In genomic region chr6:124970243-124970642, GRCh38 we compare ENCODE assay signal across 14 cellular contexts. TPM values are rescaled to one million over a fixed set of nuclear protein-coding genes. Genes with fewer than 3 reads are reported as not detected.
DNase-seq lines count a peak whose midpoint lies in the region; ATAC-seq lines count a peak whose summit lies in the region.
"Had no signal": no experiment of that assay in that cellular context is flagged by ENCODE, and none has a peak within 500 bp of the region (broad histone marks: within the 10 kb centered on the region; RNA-seq: fewer than 3 reads in every experiment).

No MANE protein-coding gene starts in this region.

- no peak overlapping the region for H3K27ac Mint-ChIP-seq in CD4-positive, alpha-beta memory T cell

- peaks cover 11 to 28% of the 10 kb centered on the region in 2 experiments for H3K36me3 ChIP-seq in mesenchymal stem cell (ENCODE audit: control insufficient read depth in 1 of 2, insufficient read depth in 2 of 2, low read depth in 1 of 2, low read length in 2 of 2)
- H3K36me3 ChIP-seq in CD4-positive, alpha-beta memory T cell (ENCODE audit: insufficient read depth, low read length): no peaks in the 10 kb centered on the region

- peaks cover 0 to 3% (median under 1%) of the 10 kb centered on the region in 4 donors for H3K4me1 Mint-ChIP-seq in CD4-positive, alpha-beta memory T cell

- no peak overlapping the region for H2BK15ac ChIP-seq in mesenchymal stem cell (ENCODE audit: low read depth, poor library complexity, severe bottlenecking)

- H3K36me3 Mint-ChIP-seq in CD4-positive, alpha-beta memory T cell: no peaks in the 10 kb centered on the region

- H3K79me1 ChIP-seq in mesenchymal stem cell (replicated peaks; ENCODE audit: low read length, poor library complexity, severe bottlenecking): peaks cover 3% of the 10 kb centered on the region

- no peak overlapping the region for H4K8ac ChIP-seq in mesenchymal stem cell (ENCODE audit: low read length)

- H3K4me2 ChIP-seq in mesenchymal stem cell (ENCODE audit: low read length, poor library complexity, severe bottlenecking): no peak overlapping the region

- H3K9me3 Mint-ChIP-seq in CD4-positive, alpha-beta memory T cell: peaks cover 0 to 2% (median 0%) of the 10 kb centered on the region in 8 donors

- no peak overlapping the region for H3K18ac ChIP-seq in mesenchymal stem cell (ENCODE audit: low read depth in 1 of 2, low read length in 2 of 2)

- no peak overlapping the region for H2BK120ac ChIP-seq in mesenchymal stem cell (ENCODE audit: low read depth, low read length)

- 97% methylated on average over 5 of the region's 5 CpGs for WGBS in mesenchymal stem cell

- H3K4ac ChIP-seq in mesenchymal stem cell (ENCODE audit: low read depth in 1 of 2, low read length in 2 of 2): no peak overlapping the region

- ATAC-seq in esophagus mucosa (peak; percentile 67), GM19463 (IDR thresholded peaks at IDR 0.05; ENCODE audit: unreplicated experiment) (no peak), left colon (no peak)

- H3K27me3 Mint-ChIP-seq in CD4-positive, alpha-beta memory T cell: peaks cover under 1 to 5% of the 10 kb centered on the region in 2 donors

- H4K91ac ChIP-seq in mesenchymal stem cell (ENCODE audit: low read length): no peak overlapping the region

- H3K23ac ChIP-seq in mesenchymal stem cell (ENCODE audit: low read length in 2 of 2): no peak overlapping the region

- H2AK5ac ChIP-seq in mesenchymal stem cell (ENCODE audit: low read length, severe bottlenecking): no peak overlapping the region

- H3K9ac ChIP-seq in mesenchymal stem cell (ENCODE audit: low read length): peak overlapping the region; percentile 71

- no peak overlapping the region for H3K14ac ChIP-seq in mesenchymal stem cell (ENCODE audit: low read length in 2 of 2)

- no peak overlapping the region for H2BK12ac ChIP-seq in mesenchymal stem cell (ENCODE audit: low read length in 2 of 2)

- intact Hi-C loops in CD4-positive, alpha-beta memory T cell (cut with micrococcal nuclease): no loop called here
- intact Hi-C loops in left colon (cut with DNase I, micrococcal nuclease): no loop called here

- H2BK5ac ChIP-seq in mesenchymal stem cell (ENCODE audit: low read depth, low read length, poor library complexity, severe bottlenecking): no peak overlapping the region

- no peak overlapping the region for H2AFZ ChIP-seq in mesenchymal stem cell (ENCODE audit: low read depth, low read length)

- DNase-seq in HCEC 1CT: peak; percentile 61
- DNase-seq in mesenchymal stem cell: no peak
- no peak for DNase-seq in CD4-positive, alpha-beta memory T cell
- no peak for DNase-seq in activated CD4-positive, alpha-beta T cell treated with anti-CD3 and anti-CD28 coated beads, Interleukin-2, amount 50 U/mL, for 48 hours
- DNase-seq in left colon: no peak
- DNase-seq: DND-41, GF-D8, NCI-H1436, NCI-H2081, NCI-H510A treated with DMSO at 0.1 percent for 48 hours, SHP77 treated with DMSO at 0.1 percent for 48 hours had no signal

- no peak overlapping the region for H3K4me3 ChIP-seq in mesenchymal stem cell (ENCODE audit: insufficient read depth in 1 of 2, low read depth in 1 of 2, low read length in 2 of 2)
- no peak overlapping the region for H3K4me3 ChIP-seq in CD4-positive, alpha-beta memory T cell (ENCODE audit: low read length in 2 of 2)

- H3K9me3 ChIP-seq in mesenchymal stem cell (ENCODE audit: control insufficient read depth, low read length): no peaks in the 10 kb centered on the region
- H3K9me3 ChIP-seq in CD4-positive, alpha-beta memory T cell (ENCODE audit: control insufficient read depth in 1 of 2, low read length in 2 of 2): no peaks in the 10 kb centered on the region

- H3K27ac ChIP-seq in mesenchymal stem cell (ENCODE audit: low read length, poor library complexity, severe bottlenecking): no peak overlapping the region
- H3K27ac ChIP-seq in CD4-positive, alpha-beta memory T cell (ENCODE audit: low read depth, low read length): no peak overlapping the region
- H3K27ac ChIP-seq: C4-2B had no signal

- H3K27me3 ChIP-seq in mesenchymal stem cell (ENCODE audit: control insufficient read depth in 1 of 2, insufficient read depth in 1 of 2, low read length in 2 of 2): no peaks in the 10 kb centered on the region
- H3K27me3 ChIP-seq in CD4-positive, alpha-beta memory T cell (ENCODE audit: insufficient read depth, low read length): no peaks in the 10 kb centered on the region

- H3K4me1 ChIP-seq in mesenchymal stem cell (ENCODE audit: control insufficient read depth, insufficient read depth, low read depth, low read length): peaks cover 4% of the 10 kb centered on the region
- H3K4me1 ChIP-seq in CD4-positive, alpha-beta memory T cell (ENCODE audit: insufficient read depth, low read length): no peaks in the 10 kb centered on the region

- CTCF ChIA-PET in CD4-positive, alpha-beta memory T cell (lab: Charles Lee; ENCODE audit: partially characterized antibody): no interaction called here

- no peak overlapping the region for H3K4me3 Mint-ChIP-seq in CD4-positive, alpha-beta memory T cell

- POLR2A ChIA-PET in CD4-positive, alpha-beta memory T cell (lab: Charles Lee; ENCODE audit: partially characterized antibody): no interaction called here

RNA-seq across cellular contexts. Expression of gene RNF217, which starts 8.0 kb away (rescaled TPM):
- total RNA-seq in esophagus mucosa (21.8 TPM), left colon (10 to 100 TPM in 1 of 2 donors, 1 to 10 TPM in 1; 8.6 to 15.5 TPM)
- polyA plus RNA-seq in mesenchymal stem cell (2013, experiment 1 of 2): 12.7 TPM
- 12.3 TPM for polyA plus RNA-seq in mesenchymal stem cell (2013, experiment 2 of 2)
- under 1 TPM; 0.17 to 0.86 TPM for total RNA-seq in CD4-positive, alpha-beta memory T cell
- under 1 TPM; 0.03 to 0.06 TPM for polyA plus RNA-seq in CD4-positive, alpha-beta memory T cell

Comparison
In these comparisons a context has a peak if more than half of its experiments do, and no peak if none do; other contexts are left out.
1. RNA of gene RNF217, which starts 8.0 kb away (total RNA-seq): 21.8 TPM in esophagus mucosa (single experiment) and 8.6 to 15.5 TPM in left colon; 0.17 to 0.86 TPM in CD4-positive, alpha-beta memory T cell; every median in the first group is over 4 times any median in the second.